In genomic region chr1:156508205-156508954, GRCh38 we compare ENCODE assay signal across 9 cellular contexts. TPM values are rescaled to one million over a fixed set of nuclear protein-coding genes. Genes with fewer than 3 reads are reported as not detected.
A peak's percentile ranks its signal among the peaks of the same experiment; 100 is the strongest.
DNase-seq lines count a peak whose midpoint lies in the region; ATAC-seq, FAIRE-seq and TF ChIP-seq lines count a peak whose summit lies in the region.
"Had no signal": no experiment of that assay in that cellular context is flagged by ENCODE, and none has a peak within 500 bp of the region (broad histone marks: within the 10 kb centered on the region; RNA-seq: fewer than 3 reads in every experiment).

No MANE protein-coding gene starts in this region.

- peaks cover 44% of the 10 kb centered on the region for H3K4me1 ChIP-seq in CD8-positive, alpha-beta memory T cell (ENCODE audit: insufficient read depth, low read length)
- H3K4me1 ChIP-seq in Loucy (ENCODE audit: insufficient read depth, low read length, poor library complexity, severe bottlenecking) (peaks cover 41% of the 10 kb centered on the region), prostate gland (replicated peaks) (peaks cover 13% of the 10 kb centered on the region)

- H3K4me3 ChIP-seq in CD8-positive, alpha-beta memory T cell (ENCODE audit: low read length), result no peak overlapping the region
- H3K4me3 ChIP-seq in Loucy (ENCODE audit: low read length, poor library complexity, severe bottlenecking), result peak overlapping the region; percentile 44
- H3K4me3 ChIP-seq in prostate gland, result no peak overlapping the region

- peaks cover 0 to 2% (median 0%) of the 10 kb centered on the region in 5 donors for H3K9me3 Mint-ChIP-seq in CD8-positive, alpha-beta memory T cell

- no peaks in the 10 kb centered on the region for H3K9me3 ChIP-seq in CD8-positive, alpha-beta memory T cell (ENCODE audit: low read length)
- H3K9me3 ChIP-seq in Loucy (ENCODE audit: insufficient read depth, low read depth, low read length), result no peaks in the 10 kb centered on the region
- H3K9me3 ChIP-seq in prostate gland, result no peaks in the 10 kb centered on the region

- no peak for FAIRE-seq in RCC 7860 (lab: Jason Lieb, UNC)

- no peaks in the 10 kb centered on the region for H3K36me3 Mint-ChIP-seq in CD8-positive, alpha-beta memory T cell

- no peaks in the 10 kb centered on the region for H3K27me3 ChIP-seq in CD8-positive, alpha-beta memory T cell (ENCODE audit: insufficient read depth, low read length, poor library complexity, severe bottlenecking)
- no peaks in the 10 kb centered on the region for H3K27me3 ChIP-seq in Loucy (ENCODE audit: insufficient read depth, low read length, poor library complexity, severe bottlenecking)
- no peaks in the 10 kb centered on the region for H3K27me3 ChIP-seq in prostate gland (replicated peaks; ENCODE audit: insufficient read depth)

- H3K27ac Mint-ChIP-seq in CD8-positive, alpha-beta memory T cell, result peak overlapping the region in 7 of 8 donors; percentile 70 to 95 (median 89)

- TF ChIP-seq CTCF in Loucy (conservative IDR thresholded peaks at IDR 0.05; ENCODE audit: low read length) (no peak), prostate gland (IDR thresholded peaks at IDR 0.05) (no peak)

- no peak for DNase-seq in CD8-positive, alpha-beta memory T cell
- DNase-seq in fibroblast of gingiva (ENCODE audit: low read depth) (peak; percentile 90), prostate gland (ENCODE audit: low spot score) (no peak), RCC 7860 (ENCODE audit: low spot score) (no peak), NCI-H748 treated with DMSO at 0.1 percent for 48 hours (lab: John Stamatoyannopoulos, UW) (no peak), cerebellum (ENCODE audit: low spot score) (no peak)

- POLR2A ChIA-PET in CD8-positive, alpha-beta memory T cell (lab: Charles Lee), result interaction anchor here (1.1 kb wide), 1 partner anchor 9 kb away, joined by 5 read pairs; no protein-coding TSS in a partner anchor

- H3K9me2 ChIP-seq in Loucy (replicated peaks; ENCODE audit: low read depth, low read length), result no peaks in the 10 kb centered on the region

- peak overlapping the region; percentile 51; the same call in 1 of the 2 replicates for H2AFZ ChIP-seq in Loucy (ENCODE audit: low read length)

- 62% methylated on average over 7 of the region's 7 CpGs for WGBS in prostate gland

- peaks cover 2% of the 10 kb centered on the region; the same call in 1 of the 2 replicates for H3K79me2 ChIP-seq in Loucy (ENCODE audit: insufficient read depth, low read length)

- no peak for ATAC-seq in HG03135 (IDR thresholded peaks at IDR 0.05; ENCODE audit: unreplicated experiment)
- ATAC-seq: Panc1 had no signal

- CTCF ChIA-PET in CD8-positive, alpha-beta memory T cell (lab: Charles Lee), result interaction anchor here (1.0 to 1.8 kb wide), 7 partner anchors 25 to 198 kb away, joined by 3 to 10 read pairs (median 3); no protein-coding TSS in a partner anchor

- H3K4me1 Mint-ChIP-seq in CD8-positive, alpha-beta memory T cell, result peaks cover 48 to 57% (median 50%) of the 10 kb centered on the region in 3 donors

- H4K20me1 ChIP-seq in Loucy (ENCODE audit: insufficient read depth, low read length, poor library complexity, severe bottlenecking), result no peaks in the 10 kb centered on the region

- intact Hi-C loops in prostate gland (cut with DNase I), result no loop called here

- H3F3A ChIP-seq in Loucy (ENCODE audit: low read depth), result peaks cover 5% of the 10 kb centered on the region; the same call in 1 of the 2 replicates

- peak overlapping the region; percentile 53 for H3K9ac ChIP-seq in Loucy (ENCODE audit: low read depth, low read length, poor library complexity, severe bottlenecking)

- peak overlapping the region; percentile 41 for H3K4me2 ChIP-seq in Loucy (ENCODE audit: low read depth, low read length, poor library complexity, severe bottlenecking)

- no peak overlapping the region for H3K27ac ChIP-seq in CD8-positive, alpha-beta memory T cell (ENCODE audit: low read depth, low read length)
- H3K27ac ChIP-seq in prostate gland, result peak overlapping the region; percentile 85 to 88

- no peaks in the 10 kb centered on the region for H3K36me3 ChIP-seq in CD8-positive, alpha-beta memory T cell (ENCODE audit: insufficient read depth, low read length)
- H3K36me3 ChIP-seq in Loucy (ENCODE audit: insufficient read depth, low read length), result no peaks in the 10 kb centered on the region
- H3K36me3 ChIP-seq in prostate gland, result no peaks in the 10 kb centered on the region

- peak overlapping the region in 6 of 7 donors; percentile 19 to 85 (median 55) for H3K4me3 Mint-ChIP-seq in CD8-positive, alpha-beta memory T cell

- peaks cover 0 to 9% of the 10 kb centered on the region in 2 donors for H3K27me3 Mint-ChIP-seq in CD8-positive, alpha-beta memory T cell

- TF ChIP-seq POLR2A in prostate gland (IDR thresholded peaks at IDR 0.05), result no peak

RNA-seq across cellular contexts. Expression of gene MEF2D, which starts 7.8 kb away (rescaled TPM):
- 10 to 100 TPM; 32.9 to 35.4 TPM for total RNA-seq in CD8-positive, alpha-beta memory T cell
- 19.2 TPM for polyA plus RNA-seq in CD8-positive, alpha-beta memory T cell
- total RNA-seq in prostate gland, result 100 to 1,000 TPM in 1 of 2 donors, 10 to 100 TPM in 1; 52.1 to 128 TPM
- 6.5 TPM for total RNA-seq in cerebellum
